13 cellular contexts compared by ENCODE assay signal in the genomic region with DNA sequence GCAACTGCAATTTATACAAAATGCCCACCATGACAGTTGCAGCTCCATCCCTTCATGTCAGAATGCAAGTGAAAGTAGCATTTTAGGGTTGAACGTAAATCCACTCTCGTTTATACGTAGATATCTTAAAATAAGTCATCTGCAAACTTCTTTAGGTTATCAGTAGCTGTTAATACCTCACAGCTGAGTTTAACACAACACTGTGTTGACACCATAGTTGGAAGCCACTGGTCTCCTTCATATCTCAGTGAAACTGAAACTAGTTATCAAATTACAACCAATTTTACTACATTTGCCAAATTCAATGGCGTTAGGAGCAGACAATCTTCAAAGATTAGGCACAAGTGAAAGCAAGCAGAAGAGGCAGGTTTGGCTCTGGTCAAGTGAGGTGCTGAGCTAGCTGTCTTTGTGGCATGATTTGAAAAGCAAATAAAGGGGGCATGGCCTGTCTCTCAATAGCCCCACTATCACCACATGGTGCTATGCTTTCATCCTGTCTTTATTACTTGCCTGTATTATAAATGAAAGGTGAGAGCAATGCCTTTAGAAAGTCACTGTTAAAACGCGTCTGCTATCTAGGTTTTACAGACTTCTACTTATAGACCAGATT. TPM values are rescaled to one million over a fixed set of nuclear protein-coding genes. Genes with fewer than 3 reads are reported as not detected.
DNase-seq lines count a peak whose midpoint lies in the region; ATAC-seq, FAIRE-seq and TF ChIP-seq lines count a peak whose summit lies in the region.
"Had no signal": no experiment of that assay in that cellular context is flagged by ENCODE, and none has a peak within 500 bp of the region (broad histone marks: within the 10 kb centered on the region; RNA-seq: fewer than 3 reads in every experiment).

No MANE protein-coding gene starts in this region.

- in situ Hi-C loops in GM13976 (cut with MboI; ENCODE audit: low sequenced_read_pairs, unreplicated experiment): no loop called here

- DNase-seq in GM12892 (ENCODE audit: insufficient read length): no peak
- DNase-seq in bronchial epithelial cell (ENCODE audit: low read depth): no peak
- no peak for DNase-seq in foreskin melanocyte
- no peak for DNase-seq in NK-92 treated with Interleukin-12 subunit alpha and Interleukin-12 subunit beta, amount 100 ng/mL, for 24 hours (lab: John Stamatoyannopoulos, UW)
- DNase-seq in DMS 273 treated with DMSO at 0.1 percent for 48 hours (lab: John Stamatoyannopoulos, UW): no peak
- no peak for DNase-seq in GM13976 (ENCODE audit: low spot score)
- DNase-seq: DMS153; effector CD8-positive, alpha-beta T cell had no signal

- FAIRE-seq in GM12892 (lab: Jason Lieb, UNC) (peak; percentile 73), bronchial epithelial cell (lab: Jason Lieb, UNC) (peak; percentile 40)
- FAIRE-seq: H1 had no signal

- TF ChIP-seq CTCF in bronchial epithelial cell (IDR thresholded peaks at IDR 0.05; ENCODE audit: insufficient read depth, low read length, severe bottlenecking): no peak
- TF ChIP-seq CTCF in GM13976 (IDR thresholded peaks at IDR 0.05; ENCODE audit: borderline replicate concordance, control extremely low read depth, extremely low read depth, insufficient read depth, missing control alignments): no peak

- no peaks in the 10 kb centered on the region for H3K27me3 ChIP-seq in bronchial epithelial cell (ENCODE audit: control insufficient read depth, insufficient read depth, low read length)

- ATAC-seq in GM19438 (IDR thresholded peaks at IDR 0.05; ENCODE audit: low read depth, unreplicated experiment): peak; percentile 47
- peak; percentile 63 for ATAC-seq in HG03139 (IDR thresholded peaks at IDR 0.05; ENCODE audit: unreplicated experiment)
- ATAC-seq: left lobe of liver had no signal

- no peak overlapping the region for H3K4me3 ChIP-seq in bronchial epithelial cell (ENCODE audit: low read depth, low read length)
- H3K4me3 ChIP-seq: SK-N-MC had no signal

- no peak for TF ChIP-seq POLR2A in GM12892 (IDR thresholded peaks at IDR 0.05; ENCODE audit: low read depth, low read length)

- H3K36me3 ChIP-seq in bronchial epithelial cell (ENCODE audit: control insufficient read depth, insufficient read depth, low read length): no peaks in the 10 kb centered on the region

RNA-seq across cellular contexts. Expression of a gene that starts 12.3 kb away (rescaled TPM):
- polyA plus RNA-seq in GM12892 (2012; ENCODE audit: missing spikeins): 3.3 TPM
- total RNA-seq in bronchial epithelial cell: 48.2 and 59.5 TPM in 2 replicates
